Comparison of ENCODE assay signal across 1 cellular context in genomic region chr15:77659350-77660321, GRCh38.
TF ChIP-seq lines count a peak whose summit lies in the region.

No MANE protein-coding gene starts in this region.

TF ChIP-seq in HepG2, 621 proteins besides CTCF, POLR2A, EP300 and RAD21 (continued from another document):
- TF ChIP-seq PATZ1 (CRISPR knock-in tag; IDR thresholded peaks at IDR 0.05) = peak; percentile 29; the same call in 1 of the 2 replicates
- 0 out of 2 replicates have a peak, but pooled peaks have one; percentile 11 for TF ChIP-seq SP5 (CRISPR knock-in tag; IDR thresholded peaks at IDR 0.05; ENCODE audit: borderline replicate concordance, low read depth)
- TF ChIP-seq SAFB2 (CRISPR knock-in tag; IDR thresholded peaks at IDR 0.05; ENCODE audit: borderline replicate concordance, low read depth) = no peak
